Comparison of ENCODE assay signal across 8 cellular contexts in genomic region chr1:17436380-17437174, GRCh38. TPM values are rescaled to one million over a fixed set of nuclear protein-coding genes. Genes with fewer than 3 reads are reported as not detected.
A peak's percentile ranks its signal among the peaks of the same experiment; 100 is the strongest.
DNase-seq lines count a peak whose midpoint lies in the region; ATAC-seq and TF ChIP-seq lines count a peak whose summit lies in the region.

No MANE protein-coding gene starts in this region.

- H3K9ac ChIP-seq in OCI-LY1 (ENCODE audit: low read length) (peak overlapping the region; percentile 95), neural cell (ENCODE audit: low read length) (peak overlapping the region; percentile 83)

- TF ChIP-seq RAD21 in neural cell (conservative IDR thresholded peaks at IDR 0.05): no peak

- peaks cover 0 to 2% (median 0%) of the 10 kb centered on the region in 7 donors for H3K9me3 Mint-ChIP-seq in CD14-positive monocyte
- H3K9me3 Mint-ChIP-seq in effector memory CD8-positive, alpha-beta T cell: no peaks in the 10 kb centered on the region

- H3K36me3 Mint-ChIP-seq in CD14-positive monocyte: peaks cover 18 to 34% of the 10 kb centered on the region in 2 donors
- peaks cover 47% of the 10 kb centered on the region for H3K36me3 Mint-ChIP-seq in effector memory CD8-positive, alpha-beta T cell (ENCODE audit: insufficient read depth)

- H3K9me2 ChIP-seq in OCI-LY1 (ENCODE audit: low read depth, low read length) (no peaks in the 10 kb centered on the region), neural cell (ENCODE audit: insufficient read depth, low read length) (no peaks in the 10 kb centered on the region)

- H3K36me3 ChIP-seq in OCI-LY1 (ENCODE audit: insufficient read depth, low read length): peaks cover 58% of the 10 kb centered on the region
- peaks cover 5% of the 10 kb centered on the region for H3K36me3 ChIP-seq in neural cell (ENCODE audit: insufficient read depth, low read length)

- H4K20me1 ChIP-seq in OCI-LY1 (ENCODE audit: insufficient read depth, low read length): peaks cover 5% of the 10 kb centered on the region; the same call in 1 of the 2 replicates
- H4K20me1 ChIP-seq in neural cell (ENCODE audit: insufficient read depth): no peaks in the 10 kb centered on the region

- H3K9me3 ChIP-seq in OCI-LY1 (ENCODE audit: low read length): no peaks in the 10 kb centered on the region
- H3K9me3 ChIP-seq in neural cell (ENCODE audit: low read length): no peaks in the 10 kb centered on the region

- TF ChIP-seq CTCF in CD14-positive monocyte (IDR thresholded peaks at IDR 0.05) (no peak), OCI-LY1 (IDR thresholded peaks at IDR 0.05; ENCODE audit: low read length) (no peak), neural cell (IDR thresholded peaks at IDR 0.05; ENCODE audit: poor library complexity, severe bottlenecking) (no peak)

- no peak for ATAC-seq in effector memory CD8-positive, alpha-beta T cell (replicated peaks)
- ATAC-seq in GM18858 (IDR thresholded peaks at IDR 0.05; ENCODE audit: unreplicated experiment): no peak

- H3K4me2 ChIP-seq in OCI-LY1 (ENCODE audit: low read length) (peak overlapping the region; percentile 97), neural cell (ENCODE audit: low read length) (peak overlapping the region; percentile 52)

- DNase-seq in CD14-positive monocyte (ENCODE audit: low spot score): no peak
- DNase-seq in effector memory CD8-positive, alpha-beta T cell: no peak
- DNase-seq in stimulated activated CD8-positive, alpha-beta memory T cell treated with anti-CD3 and anti-CD28 coated beads, Interleukin-4, amount 100 ng/mL, for 48 hours: no peak
- DNase-seq in NCI-H128 (lab: John Stamatoyannopoulos, UW; ENCODE audit: unreplicated experiment): no peak
- DNase-seq in stimulated activated CD4-positive, alpha-beta T cell treated with anti-CD3 and anti-CD28 coated beads, Interleukin-15, amount 100 ng/mL, for 24 hours: no peak

- no peaks in the 10 kb centered on the region for H3K27me3 ChIP-seq in OCI-LY1 (ENCODE audit: insufficient read depth, low read length)
- peaks cover 11% of the 10 kb centered on the region for H3K27me3 ChIP-seq in neural cell (ENCODE audit: insufficient read depth, low read depth, low read length)

- H3K27ac Mint-ChIP-seq in CD14-positive monocyte: peak overlapping the region; percentile 58 to 96 (median 80)
- peak overlapping the region; percentile 25 to 83 for H3K27ac Mint-ChIP-seq in effector memory CD8-positive, alpha-beta T cell

- no peak for TF ChIP-seq EP300 in neural cell (conservative IDR thresholded peaks at IDR 0.05; ENCODE audit: poor library complexity, severe bottlenecking)

- H2AFZ ChIP-seq in OCI-LY1 (ENCODE audit: low read length) (no peak overlapping the region), neural cell (ENCODE audit: low read depth, low read length) (no peak overlapping the region)

- peaks cover 3 to 15% (median 6%) of the 10 kb centered on the region in 3 donors for H3K27me3 Mint-ChIP-seq in CD14-positive monocyte (ENCODE audit: low read depth in 3 of 3)
- H3K27me3 Mint-ChIP-seq in effector memory CD8-positive, alpha-beta T cell: no peaks in the 10 kb centered on the region

- H3K4me3 Mint-ChIP-seq in CD14-positive monocyte: peak overlapping the region; percentile 75 to 82
- peak overlapping the region; percentile 75 to 76 for H3K4me3 Mint-ChIP-seq in effector memory CD8-positive, alpha-beta T cell

- H3K27ac ChIP-seq in OCI-LY1 (ENCODE audit: low read depth, low read length, poor library complexity, severe bottlenecking) (peak overlapping the region; percentile 53), neural cell (ENCODE audit: low read length) (peak overlapping the region; percentile 58)

- H3K4me3 ChIP-seq in OCI-LY1 (ENCODE audit: low read depth, low read length, poor library complexity, severe bottlenecking) (peak overlapping the region; percentile 88), neural cell (ENCODE audit: low read length) (peak overlapping the region; percentile 70)

- H3K79me2 ChIP-seq in OCI-LY1 (ENCODE audit: insufficient read depth, low read length): peaks cover 68% of the 10 kb centered on the region
- H3K79me2 ChIP-seq in neural cell (replicated peaks; ENCODE audit: insufficient read depth, low read length): peaks cover 57% of the 10 kb centered on the region

- peaks cover 73% of the 10 kb centered on the region for H3K4me1 Mint-ChIP-seq in CD14-positive monocyte
- H3K4me1 Mint-ChIP-seq in effector memory CD8-positive, alpha-beta T cell (ENCODE audit: low read depth in 2 of 2): peaks cover 42 to 45% of the 10 kb centered on the region in 2 donors

- no peaks in the 10 kb centered on the region for H3F3A ChIP-seq in OCI-LY1 (ENCODE audit: insufficient read depth, low read length)
- H3F3A ChIP-seq in neural cell (ENCODE audit: insufficient read depth, low read length, poor library complexity, severe bottlenecking): no peaks in the 10 kb centered on the region

- peaks cover 51% of the 10 kb centered on the region for H3K4me1 ChIP-seq in OCI-LY1 (ENCODE audit: insufficient read depth, low read length, severe bottlenecking)

- intact Hi-C loops in CD14-positive monocyte (cut with micrococcal nuclease): loop anchor here (10.0 kb wide), 1 partner anchor 198 kb away; no protein-coding TSS in a partner anchor

TF ChIP-seq in neural cell, 6 proteins besides CTCF, POLR2A, EP300 and RAD21:
- TF ChIP-seq SMC3 (conservative IDR thresholded peaks at IDR 0.05; ENCODE audit: poor library complexity) (no peak), REST (IDR thresholded peaks at IDR 0.05; ENCODE audit: borderline replicate concordance) (no peak), TAF1 (IDR thresholded peaks at IDR 0.05; ENCODE audit: low read depth) (peak; percentile 10)

RNA-seq across cellular contexts. Expression of gene RCC2, which starts 2.9 kb away (rescaled TPM):
- polyA plus RNA-seq in CD14-positive monocyte: 10 to 100 TPM; 22.3 to 40.9 TPM
- 34.4 and 38.5 TPM in 2 replicates for polyA plus RNA-seq in neural cell
- polyA minus RNA-seq in neural cell: 31.8 and 33.6 TPM in 2 replicates
